ENCODE assay signal across 8 cellular contexts in the genomic region with DNA sequence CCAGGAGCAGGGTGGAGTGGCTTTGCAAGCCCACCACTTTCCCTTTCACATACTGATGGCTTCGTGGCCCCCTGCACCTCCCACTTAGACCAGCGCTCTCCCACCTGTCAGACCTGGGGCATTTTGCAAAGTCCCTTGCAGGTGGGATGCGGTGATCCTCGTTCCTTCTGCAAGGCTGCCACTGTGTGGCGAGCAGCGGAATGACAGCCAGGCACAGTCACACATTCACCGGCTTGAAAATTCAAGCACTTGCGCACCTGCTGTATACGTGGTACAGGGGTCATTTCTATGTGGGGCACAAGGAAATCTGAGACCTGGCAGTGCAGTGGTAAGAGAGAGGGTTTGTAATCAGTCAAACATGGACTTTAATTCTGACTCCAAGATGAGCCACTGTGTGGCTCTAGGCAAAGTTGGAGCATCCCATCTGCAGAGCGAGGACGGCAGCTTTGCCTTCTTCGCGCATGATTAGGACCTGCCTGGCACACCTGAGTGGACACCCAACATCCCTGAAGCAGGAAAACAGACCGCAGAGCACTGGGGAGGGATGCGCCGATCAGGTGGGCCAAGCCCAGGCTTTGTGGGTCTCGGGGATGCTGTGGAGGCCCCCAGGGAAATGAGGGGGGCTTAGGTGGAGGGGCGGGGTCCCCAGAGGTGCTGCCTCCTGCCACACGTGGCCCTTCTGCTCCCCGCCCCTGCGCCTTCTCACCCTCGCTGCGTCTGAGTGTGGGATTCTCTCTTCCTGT. TPM values are rescaled to one million over a fixed set of nuclear protein-coding genes. Genes with fewer than 3 reads are reported as not detected.
DNase-seq lines count a peak whose midpoint lies in the region; ATAC-seq and TF ChIP-seq lines count a peak whose summit lies in the region.

No MANE protein-coding gene starts in this region.

- no peaks in the 10 kb centered on the region for H3K9me3 Mint-ChIP-seq in activated T-cell treated with anti-CD3 and anti-CD28 coated beads, Interleukin-2, amount 50 U/mL, for 4 hours
- peaks cover 13% of the 10 kb centered on the region for H3K9me3 Mint-ChIP-seq in osteocyte (ENCODE audit: unreplicated experiment)

- H3K4me3 Mint-ChIP-seq in activated T-cell treated with anti-CD3 and anti-CD28 coated beads, Interleukin-2, amount 50 U/mL, for 4 hours, result no peak overlapping the region
- H3K4me3 Mint-ChIP-seq in osteocyte (ENCODE audit: unreplicated experiment), result no peak overlapping the region

- peaks cover 0 to 9% (median 0%) of the 10 kb centered on the region in 11 experiments; a peak in 1 of 22 replicates for H4K20me1 ChIP-seq in BLaER1 treated with 17β-estradiol and CSF1 and Interleukin-3, amounts not matched to agents 10 nM and 100 nM
- H4K20me1 ChIP-seq in GM23248 (ENCODE audit: insufficient read depth), result no peaks in the 10 kb centered on the region

- in situ Hi-C loops in GM23248 (cut with MboI), result no loop called here

- H3K4me1 ChIP-seq in BLaER1 treated with 17β-estradiol and CSF1 and Interleukin-3, amounts not matched to agents 10 nM and 100 nM, result peaks cover 7 to 18% (median 13%) of the 10 kb centered on the region in 10 experiments
- no peaks in the 10 kb centered on the region for H3K4me1 ChIP-seq in GM23248 (ENCODE audit: insufficient read depth)
- no peaks in the 10 kb centered on the region for H3K4me1 ChIP-seq in uterus

- no peak overlapping the region for H3K27ac ChIP-seq in BLaER1 treated with 17β-estradiol and CSF1 and Interleukin-3, amounts not matched to agents 10 nM and 100 nM
- H3K27ac ChIP-seq in GM23248, result no peak overlapping the region
- no peak overlapping the region for H3K27ac ChIP-seq in uterus

- H3K4me1 Mint-ChIP-seq in activated T-cell treated with anti-CD3 and anti-CD28 coated beads, Interleukin-2, amount 50 U/mL, for 4 hours (ENCODE audit: low read depth), result peaks cover 9% of the 10 kb centered on the region
- H3K4me1 Mint-ChIP-seq in osteocyte (ENCODE audit: unreplicated experiment), result no peaks in the 10 kb centered on the region

- DNase-seq in GM23248, result peak; percentile 60
- peak; percentile 42 for DNase-seq in NCI-H526 treated with DMSO at 0.1 percent for 48 hours (lab: John Stamatoyannopoulos, UW)
- peak; percentile 18 for DNase-seq in activated T-cell treated with anti-CD3 and anti-CD28 coated beads, Interleukin-2, amount 50 U/mL, for 4 hours
- peak; percentile 50 for DNase-seq in fibroblast of pulmonary artery (ENCODE audit: low read depth)
- DNase-seq in osteocyte (ENCODE audit: extremely low spot score, unreplicated experiment), result no peak
- peak; percentile 28 to 44 for DNase-seq in uterus

- TF ChIP-seq CTCF in fibroblast of pulmonary artery (IDR thresholded peaks at IDR 0.05; ENCODE audit: low read length, missing control alignments) (peak; percentile 93), osteocyte (IDR thresholded peaks at IDR 0.05) (peak; percentile 90), uterus (IDR thresholded peaks at IDR 0.05) (peak; percentile 82 to 92 (median 86))

- H3K36me3 Mint-ChIP-seq in activated T-cell treated with anti-CD3 and anti-CD28 coated beads, Interleukin-2, amount 50 U/mL, for 4 hours (ENCODE audit: insufficient read depth), result no peaks in the 10 kb centered on the region
- no peaks in the 10 kb centered on the region for H3K36me3 Mint-ChIP-seq in osteocyte (ENCODE audit: unreplicated experiment)

- no peaks in the 10 kb centered on the region; a peak in 1 of 22 replicates for H3K27me3 ChIP-seq in BLaER1 treated with 17β-estradiol and CSF1 and Interleukin-3, amounts not matched to agents 10 nM and 100 nM
- H3K27me3 ChIP-seq in GM23248 (replicated peaks; ENCODE audit: insufficient read depth), result 0 out of 2 replicates have a peak, but pooled peaks cover 6% of the 10 kb centered on the region
- no peaks in the 10 kb centered on the region for H3K27me3 ChIP-seq in uterus

- H3K4me3 ChIP-seq in BLaER1 treated with 17β-estradiol and CSF1 and Interleukin-3, amounts not matched to agents 10 nM and 100 nM, result peak overlapping the region in 6 of 10 experiments; percentile 13 to 55 (median 33); a peak in 6 of 20 replicates
- H3K4me3 ChIP-seq in GM23248 (no peak overlapping the region), fibroblast of pulmonary artery (replicated peaks; ENCODE audit: low read depth, low read length) (no peak overlapping the region), uterus (no peak overlapping the region)

- H3K9me3 ChIP-seq in BLaER1 treated with 17β-estradiol and CSF1 and Interleukin-3, amounts not matched to agents 10 nM and 100 nM (replicated peaks in 1 of 11), result peaks cover 0 to 23% (median 12%) of the 10 kb centered on the region in 11 experiments; a peak in 18 of 22 replicates
- H3K9me3 ChIP-seq in GM23248 (ENCODE audit: low read depth) (peaks cover 3% of the 10 kb centered on the region), uterus (no peaks in the 10 kb centered on the region)

- WGBS in GM23248 (ENCODE audit: low coverage in 1 of 2, low lambda C conversion rate in 2 of 2, missing lambda C conversion rate in 2 of 2), 2 experiments, result 29 to 32% methylated on average over 19 to 23 of the region's 23 CpGs

- H3K27me3 Mint-ChIP-seq in activated T-cell treated with anti-CD3 and anti-CD28 coated beads, Interleukin-2, amount 50 U/mL, for 4 hours (ENCODE audit: low read depth), result peaks cover 28% of the 10 kb centered on the region
- peaks cover 17% of the 10 kb centered on the region for H3K27me3 Mint-ChIP-seq in osteocyte (ENCODE audit: unreplicated experiment)

- H3K4me2 ChIP-seq in BLaER1 treated with 17β-estradiol and CSF1 and Interleukin-3, amounts not matched to agents 10 nM and 100 nM, result peak overlapping the region; percentile 85 to 97 (median 91)
- H3K4me2 ChIP-seq in GM23248 (ENCODE audit: unreplicated experiment), result no peak overlapping the region

- no peak for TF ChIP-seq POLR2A in uterus (IDR thresholded peaks at IDR 0.05)

- peak overlapping the region in 4 of 11 experiments; percentile 4 to 63 (median 40); a peak in 5 of 22 replicates for H3K9ac ChIP-seq in BLaER1 treated with 17β-estradiol and CSF1 and Interleukin-3, amounts not matched to agents 10 nM and 100 nM
- no peak overlapping the region for H3K9ac ChIP-seq in GM23248

- H3F3A ChIP-seq in GM23248 (ENCODE audit: insufficient read depth), result no peaks in the 10 kb centered on the region

- H2AFZ ChIP-seq in GM23248, result no peak overlapping the region

- intact Hi-C loops in uterus (cut with DNase I; ENCODE audit: low total_unique reads), result no loop called here

- no peaks in the 10 kb centered on the region for H3K79me2 ChIP-seq in GM23248 (ENCODE audit: insufficient read depth)

- ATAC-seq in activated T-cell treated with anti-CD3 and anti-CD28 coated beads, Interleukin-2, amount 50 U/mL, for 4 hours, result peak; percentile 50 to 57
- no peak for ATAC-seq in HG02763 (IDR thresholded peaks at IDR 0.05; ENCODE audit: unreplicated experiment)

- no peaks in the 10 kb centered on the region for H3K36me3 ChIP-seq in BLaER1 treated with 17β-estradiol and CSF1 and Interleukin-3, amounts not matched to agents 10 nM and 100 nM
- no peaks in the 10 kb centered on the region for H3K36me3 ChIP-seq in GM23248 (ENCODE audit: low read depth)
- H3K36me3 ChIP-seq in uterus, result no peaks in the 10 kb centered on the region

- no peak overlapping the region for H3K27ac Mint-ChIP-seq in osteocyte (ENCODE audit: unreplicated experiment)

- no peaks in the 10 kb centered on the region for H3K9me2 ChIP-seq in GM23248 (ENCODE audit: insufficient read depth)

RNA-seq across cellular contexts. Expression of gene TMEM51, which starts 53.0 kb away (rescaled TPM):
- total RNA-seq in GM23248 (2014; rRNA removed; shearing (Covaris generic)), result 0.38 and 0.54 TPM in 2 replicates
- polyA plus RNA-seq in GM23248 (2016; fragmentation: Nextera tagmentation; extraction: Ambion mirVana), result 0.55 and 0.62 TPM in 2 replicates
- total RNA-seq in activated T-cell treated with anti-CD3 and anti-CD28 coated beads, Interleukin-2, amount 50 U/mL, for 4 hours, result under 1 TPM in 1 of 3 donors, not detected in 2; 0.27 TPM
- total RNA-seq in osteocyte (0.81 and 0.86 TPM in 2 replicates), uterus (10 to 100 TPM in 1 of 4 donors, 1 to 10 TPM in 3; 1.3 to 45.0 (median 9.9) TPM)

Comparison
In these comparisons a context has a peak if more than half of its experiments do, and no peak if none do; other contexts are left out.
1. H3K4me3 ChIP-seq: peak in BLaER1 treated with 17β-estradiol and CSF1 and Interleukin-3, amounts not matched to agents 10 nM and 100 nM (6 of 10); none in GM23248 (single experiment), fibroblast of pulmonary artery (single experiment) and uterus (0 of 2).
2. Peak in every context shown above with its lines, with median percentiles within 50 percentile points of each other: CTCF ChIP-seq.